ENCODE assay signal across 9 cellular contexts in genomic region chr9:35538361-35539234, GRCh38. TPM values are rescaled to one million over a fixed set of nuclear protein-coding genes. Genes with fewer than 3 reads are reported as not detected.
DNase-seq lines count a peak whose midpoint lies in the region; ATAC-seq, FAIRE-seq and TF ChIP-seq lines count a peak whose summit lies in the region.
"Had no signal": no experiment of that assay in that cellular context is flagged by ENCODE, and none has a peak within 500 bp of the region (broad histone marks: within the 10 kb centered on the region; RNA-seq: fewer than 3 reads in every experiment).

No MANE protein-coding gene starts in this region.

- peak overlapping the region; percentile 65 for H3K4me3 ChIP-seq in HUES6 (ENCODE audit: low read depth, low read length)
- peak overlapping the region; percentile 56 for H3K4me3 ChIP-seq in choroid plexus epithelial cell (ENCODE audit: low read depth, low read length)
- peak overlapping the region; percentile 66 to 67 for H3K4me3 ChIP-seq in kidney (ENCODE audit: low read length in 2 of 2)
- H3K4me3 ChIP-seq in small intestine (ENCODE audit: low read depth in 1 of 2, low read length in 2 of 2), result no peak overlapping the region

- H3K27ac ChIP-seq in HUES6 (ENCODE audit: low read depth, low read length) (peak overlapping the region; percentile 4; the same call in 1 of the 2 replicates), kidney (ENCODE audit: low read depth in 2 of 2, low read length in 2 of 2) (peak overlapping the region; percentile 83 to 93), small intestine (ENCODE audit: low read depth in 1 of 2, low read length in 1 of 2) (peak overlapping the region; percentile 5 to 72)

- H3K9me3 ChIP-seq in HUES6 (ENCODE audit: control insufficient read depth, insufficient read depth, low read depth, low read length), result no peaks in the 10 kb centered on the region
- no peaks in the 10 kb centered on the region for H3K9me3 ChIP-seq in kidney (ENCODE audit: control insufficient read depth in 1 of 2, low read length in 2 of 2)
- H3K9me3 ChIP-seq in small intestine (ENCODE audit: control insufficient read depth, low read depth), result no peaks in the 10 kb centered on the region

- POLR2A ChIA-PET in HEK293T (lab: Yijun Ruan, JAX), result no interaction called here

- CTCF ChIA-PET in HEK293T (lab: Yijun Ruan, JAX), result no interaction called here

- H3K4me1 ChIP-seq in HUES6 (ENCODE audit: control insufficient read depth, insufficient read depth, low read length), result peaks cover 22% of the 10 kb centered on the region
- peaks cover 32 to 39% of the 10 kb centered on the region in 2 donors for H3K4me1 ChIP-seq in kidney (ENCODE audit: control insufficient read depth in 1 of 2, insufficient read depth in 1 of 2, low read depth in 1 of 2, low read length in 2 of 2)
- no peaks in the 10 kb centered on the region for H3K4me1 ChIP-seq in small intestine (ENCODE audit: control insufficient read depth in 2 of 2, insufficient read depth in 1 of 2, low read depth in 1 of 2, low read length in 1 of 2)

- FAIRE-seq in kidney (lab: Jason Lieb, UNC) (no peak), small intestine (lab: Jason Lieb, UNC) (no peak)

- H3K9ac ChIP-seq in HUES6 (ENCODE audit: low read length) (peak overlapping the region; percentile 62), kidney (ENCODE audit: low read length in 2 of 2) (peak overlapping the region in 1 of 2 donors; percentile 62)

- intact Hi-C loops in kidney (cut with DNase I), result no loop called here

- H3K27me3 ChIP-seq in HUES6 (ENCODE audit: control insufficient read depth, insufficient read depth, low read length) (no peaks in the 10 kb centered on the region), small intestine (ENCODE audit: control insufficient read depth in 2 of 2, insufficient read depth in 2 of 2, low read length in 2 of 2) (no peaks in the 10 kb centered on the region)

- DNase-seq in choroid plexus epithelial cell (ENCODE audit: low read depth) (peak; percentile 81), kidney (peak; percentile 92), small intestine (no peak), HPDE6-E6E7 (ENCODE audit: extremely low spot score) (no peak), HEK293T (ENCODE audit: extremely low spot score) (no peak)
- DNase-seq in NK-92 treated with Interleukin-12 subunit alpha and Interleukin-12 subunit beta, amount 100 ng/mL, for 24 hours (lab: John Stamatoyannopoulos, UW), result no peak
- DNase-seq: activated naive CD4-positive, alpha-beta T cell treated with Interleukin-2 at 50 U/mL for 16 hours had no signal

- H3K36me3 ChIP-seq in HUES6 (ENCODE audit: control insufficient read depth, insufficient read depth, low read length), result no peaks in the 10 kb centered on the region
- peaks cover 0 to 2% of the 10 kb centered on the region in 2 donors for H3K36me3 ChIP-seq in kidney (ENCODE audit: control insufficient read depth in 1 of 2, insufficient read depth in 2 of 2, low read length in 2 of 2)
- H3K36me3 ChIP-seq in small intestine (ENCODE audit: control insufficient read depth in 2 of 2, insufficient read depth in 2 of 2, low read length in 2 of 2), result no peaks in the 10 kb centered on the region

- ATAC-seq in GM21367 (IDR thresholded peaks at IDR 0.05; ENCODE audit: unreplicated experiment), result no peak

- TF ChIP-seq CTCF in choroid plexus epithelial cell (conservative IDR thresholded peaks at IDR 0.05; ENCODE audit: low read depth, low read length) (no peak), kidney (IDR thresholded peaks at IDR 0.05; ENCODE audit: borderline replicate concordance, extremely low read depth, insufficient read depth) (no peak)

- 42 to 84% (median 66%) methylated on average over 18 of the region's 18 CpGs for WGBS in small intestine, 3 donors

TF ChIP-seq in HEK293T, 16 proteins besides CTCF, POLR2A, EP300 and RAD21:
- no peak for TF ChIP-seq ARNT (IDR thresholded peaks at IDR 0.05)
- no peak for TF ChIP-seq HDGF (IDR thresholded peaks at IDR 0.05; ENCODE audit: borderline replicate concordance)
- no peak for TF ChIP-seq L3MBTL2 (conservative IDR thresholded peaks at IDR 0.05)
- TF ChIP-seq FOXM1 (IDR thresholded peaks at IDR 0.05; ENCODE audit: borderline replicate concordance), result no peak
- no peak for TF ChIP-seq TARDBP (IDR thresholded peaks at IDR 0.05)
- no peak for TF ChIP-seq ZNF384 (IDR thresholded peaks at IDR 0.05)
- TF ChIP-seq BHLHE40 (IDR thresholded peaks at IDR 0.05; ENCODE audit: borderline replicate concordance), result no peak
- no peak for TF ChIP-seq SUZ12 (IDR thresholded peaks at IDR 0.05)
- no peak for TF ChIP-seq FOXA1 (IDR thresholded peaks at IDR 0.05)
- no peak for TF ChIP-seq FOXK2 (IDR thresholded peaks at IDR 0.05)
- no peak for TF ChIP-seq CTBP1 (IDR thresholded peaks at IDR 0.05; ENCODE audit: borderline replicate concordance)
- no peak for TF ChIP-seq LEF1 (IDR thresholded peaks at IDR 0.05; ENCODE audit: borderline replicate concordance)
- TF ChIP-seq NFRKB (IDR thresholded peaks at IDR 0.05), result no peak
- no peak for TF ChIP-seq SP1 (IDR thresholded peaks at IDR 0.05)
- TF ChIP-seq ELF4 (IDR thresholded peaks at IDR 0.05), result no peak
- TF ChIP-seq, protein P1, sequence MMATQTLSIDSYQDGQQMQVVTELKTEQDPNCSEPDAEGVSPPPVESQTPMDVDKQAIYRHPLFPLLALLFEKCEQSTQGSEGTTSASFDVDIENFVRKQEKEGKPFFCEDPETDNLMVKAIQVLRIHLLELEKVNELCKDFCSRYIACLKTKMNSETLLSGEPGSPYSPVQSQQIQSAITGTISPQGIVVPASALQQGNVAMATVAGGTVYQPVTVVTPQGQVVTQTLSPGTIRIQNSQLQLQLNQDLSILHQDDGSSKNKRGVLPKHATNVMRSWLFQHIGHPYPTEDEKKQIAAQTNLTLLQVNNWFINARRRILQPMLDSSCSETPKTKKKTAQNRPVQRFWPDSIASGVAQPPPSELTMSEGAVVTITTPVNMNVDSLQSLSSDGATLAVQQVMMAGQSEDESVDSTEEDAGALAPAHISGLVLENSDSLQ (IDR thresholded peaks at IDR 0.05), result no peak

RNA-seq across cellular contexts. Expression of gene RUSC2, which starts 48.7 kb away (rescaled TPM):
- total RNA-seq in kidney, result 27.3 TPM
- 13.4 TPM for polyA plus RNA-seq in kidney (ENCODE audit: insufficient read depth, low read depth, low replicate concordance)
- 1 to 10 TPM; 2.2 to 8.9 (median 3.5) TPM for polyA plus RNA-seq in small intestine

Comparison
In these comparisons a context has a peak if more than half of its experiments do, and no peak if none do; other contexts are left out.
1. H3K27ac ChIP-seq: peak in every context shown above with its lines; median percentile 88 in kidney; 38 in small intestine; 4 in HUES6.
2. H3K4me3 ChIP-seq: peak in HUES6 (single experiment), choroid plexus epithelial cell (single experiment) and kidney (2 of 2); none in small intestine (0 of 2).
3. DNase-seq: peak in choroid plexus epithelial cell (single experiment) and kidney (single experiment); none in small intestine (single experiment), HPDE6-E6E7 (single experiment), HEK293T (single experiment) and NK-92 treated with Interleukin-12 subunit alpha and Interleukin-12 subunit beta, amount 100 ng/mL, for 24 hours (single experiment).